In genomic region chr5:73764586-73764985, GRCh38 we compare ENCODE assay signal across 13 cellular contexts.
DNase-seq lines count a peak whose midpoint lies in the region; ATAC-seq, FAIRE-seq and TF ChIP-seq lines count a peak whose summit lies in the region.
"Had no signal": no experiment of that assay in that cellular context is flagged by ENCODE, and none has a peak within 500 bp of the region (broad histone marks: within the 10 kb centered on the region; RNA-seq: fewer than 3 reads in every experiment).

No MANE protein-coding gene starts in this region.

- no peak for TF ChIP-seq CTCF in bronchial epithelial cell (IDR thresholded peaks at IDR 0.05; ENCODE audit: insufficient read depth, low read length, severe bottlenecking)

- in situ Hi-C loops in Caki2 (cut with HindIII; ENCODE audit: low pct_unique_long_range_greater_than_20kb, low sequenced_read_pairs): no loop called here

- no peak overlapping the region for H2AK5ac ChIP-seq in mesenchymal stem cell (ENCODE audit: low read length, severe bottlenecking)

- no peak overlapping the region for H4K91ac ChIP-seq in mesenchymal stem cell (ENCODE audit: low read length)

- H2BK5ac ChIP-seq in mesenchymal stem cell (ENCODE audit: low read depth, low read length, poor library complexity, severe bottlenecking): no peak overlapping the region

- H3K23ac ChIP-seq in mesenchymal stem cell (ENCODE audit: low read length in 2 of 2): no peak overlapping the region

- H3K9ac ChIP-seq in mesenchymal stem cell (ENCODE audit: low read length): no peak overlapping the region

- H3K14ac ChIP-seq in mesenchymal stem cell (ENCODE audit: low read length in 2 of 2): no peak overlapping the region

- H3K9me3 ChIP-seq in MG63 (peaks cover 28% of the 10 kb centered on the region), mesenchymal stem cell (ENCODE audit: control insufficient read depth, low read length) (peaks cover 2% of the 10 kb centered on the region)

- H3K27me3 ChIP-seq in MG63 (no peaks in the 10 kb centered on the region), bronchial epithelial cell (ENCODE audit: control insufficient read depth, insufficient read depth, low read length) (no peaks in the 10 kb centered on the region), mesenchymal stem cell (ENCODE audit: control insufficient read depth in 1 of 2, insufficient read depth in 1 of 2, low read length in 2 of 2) (no peaks in the 10 kb centered on the region)
- H3K27me3 ChIP-seq: right atrium auricular region had no signal

- DNase-seq in Caki2 (ENCODE audit: low read depth) (peak; percentile 8), MG63 (peak; percentile 45), bronchial epithelial cell (ENCODE audit: low read depth) (peak; percentile 91), mesenchymal stem cell (peak; percentile 85), Right ventricle myocardium superior (no peak), NCI-H82 treated with DMSO at 0.1 percent for 48 hours (lab: John Stamatoyannopoulos, UW; ENCODE audit: unreplicated experiment) (no peak), NCI-H345 treated with DMSO at 0.1 percent for 48 hours (lab: John Stamatoyannopoulos, UW; ENCODE audit: unreplicated experiment) (no peak)
- no peak for DNase-seq in activated naive CD4-positive, alpha-beta T cell treated with anti-CD3 and anti-CD28 coated beads, Interleukin-2, amount 50 U/mL, for 16 hours
- DNase-seq: CD8-positive, alpha-beta T cell; effector CD8-positive, alpha-beta T cell; NCI-H1417; NCI-H524 had no signal

- no peak overlapping the region for H3K4ac ChIP-seq in mesenchymal stem cell (ENCODE audit: low read depth in 1 of 2, low read length in 2 of 2)

- H3K27ac ChIP-seq in mesenchymal stem cell (ENCODE audit: low read length, poor library complexity, severe bottlenecking): peak overlapping the region; percentile 14
- H3K27ac ChIP-seq: right atrium auricular region had no signal

- ATAC-seq in Right ventricle myocardium superior (ENCODE audit: poor library complexity): no peak
- ATAC-seq: CD8-positive, alpha-beta T cell had no signal

- H3K4me3 ChIP-seq in MG63 (no peak overlapping the region), bronchial epithelial cell (ENCODE audit: low read depth, low read length) (no peak overlapping the region), mesenchymal stem cell (ENCODE audit: insufficient read depth in 1 of 2, low read depth in 1 of 2, low read length in 2 of 2) (no peak overlapping the region)
- H3K4me3 ChIP-seq: right atrium auricular region had no signal

- H2BK120ac ChIP-seq in mesenchymal stem cell (ENCODE audit: low read depth, low read length): peak overlapping the region; percentile 27

- intact Hi-C loops in Right ventricle myocardium superior (cut with DNase I): no loop called here

- H3K4me2 ChIP-seq in mesenchymal stem cell (ENCODE audit: low read length, poor library complexity, severe bottlenecking): no peak overlapping the region

- peak overlapping the region in 1 of 2 experiments; percentile 40 for H3K18ac ChIP-seq in mesenchymal stem cell (ENCODE audit: low read depth in 1 of 2, low read length in 2 of 2)

- peaks cover 1% of the 10 kb centered on the region for H3K4me1 ChIP-seq in mesenchymal stem cell (ENCODE audit: control insufficient read depth, insufficient read depth, low read depth, low read length)
- H3K4me1 ChIP-seq: right atrium auricular region had no signal

- no peak overlapping the region for H2BK12ac ChIP-seq in mesenchymal stem cell (ENCODE audit: low read length in 2 of 2)

- H3K36me3 ChIP-seq in MG63: peaks cover 34% of the 10 kb centered on the region
- no peaks in the 10 kb centered on the region for H3K36me3 ChIP-seq in bronchial epithelial cell (ENCODE audit: control insufficient read depth, insufficient read depth, low read length)
- H3K36me3 ChIP-seq in mesenchymal stem cell (ENCODE audit: control insufficient read depth in 1 of 2, insufficient read depth in 2 of 2, low read depth in 1 of 2, low read length in 2 of 2): peaks cover 0 to 9% of the 10 kb centered on the region in 2 experiments
- H3K36me3 ChIP-seq: right atrium auricular region had no signal

- H4K8ac ChIP-seq in mesenchymal stem cell (ENCODE audit: low read length): no peak overlapping the region

- 0% methylated on average over 1 of the region's 2 CpGs for WGBS in mesenchymal stem cell

- no peak overlapping the region for H2BK15ac ChIP-seq in mesenchymal stem cell (ENCODE audit: low read depth, poor library complexity, severe bottlenecking)

- H3K79me1 ChIP-seq in mesenchymal stem cell (replicated peaks; ENCODE audit: low read length, poor library complexity, severe bottlenecking): peaks cover 14% of the 10 kb centered on the region

- no peak overlapping the region for H2AFZ ChIP-seq in mesenchymal stem cell (ENCODE audit: low read depth, low read length)

- peak; percentile 52 for FAIRE-seq in bronchial epithelial cell (lab: Jason Lieb, UNC)

Comparison
In these comparisons a context has a peak if more than half of its experiments do, and no peak if none do; other contexts are left out.
1. DNase-seq: peak in Caki2 (single experiment), MG63 (single experiment), bronchial epithelial cell (single experiment) and mesenchymal stem cell (single experiment); none in Right ventricle myocardium superior (single experiment), activated naive CD4-positive, alpha-beta T cell treated with anti-CD3 and anti-CD28 coated beads, Interleukin-2, amount 50 U/mL, for 16 hours (single experiment), NCI-H82 treated with DMSO at 0.1 percent for 48 hours (single experiment) and NCI-H345 treated with DMSO at 0.1 percent for 48 hours (single experiment).